ENCODE assay signal across 15 cellular contexts in genomic region chr5:81188962-81189361, GRCh38. TPM values are rescaled to one million over a fixed set of nuclear protein-coding genes. Genes with fewer than 3 reads are reported as not detected.
"Had no signal": no experiment of that assay in that cellular context is flagged by ENCODE, and none has a peak within 500 bp of the region (broad histone marks: within the 10 kb centered on the region; RNA-seq: fewer than 3 reads in every experiment).

No MANE protein-coding gene starts in this region.

- H3K9ac ChIP-seq: SK-N-SH had no signal

- H3K4me3 ChIP-seq: gastroesophageal sphincter, mucosa of descending colon, suprapubic skin, upper lobe of left lung had no signal

- H3K9me3 ChIP-seq: gastroesophageal sphincter, mucosa of descending colon, SK-N-SH, suprapubic skin, upper lobe of left lung had no signal

- H3K27me3 Mint-ChIP-seq: activated CD4-positive, alpha-beta memory T cell treated with anti-CD3 and anti-CD28 coated beads, Interleukin-2, amount 10 ng/mL, durations not matched to agents 7 days and 5 days; naive thymus-derived CD4-positive, alpha-beta T cell; T-cell had no signal

- H3K9me3 Mint-ChIP-seq: activated CD4-positive, alpha-beta memory T cell treated with anti-CD3 and anti-CD28 coated beads, Interleukin-2, amount 10 ng/mL, durations not matched to agents 7 days and 5 days; naive thymus-derived CD4-positive, alpha-beta T cell; T-cell had no signal

- ATAC-seq: gastroesophageal sphincter; naive thymus-derived CD4-positive, alpha-beta T cell; T-cell had no signal

- H3K4me1 ChIP-seq: gastroesophageal sphincter, suprapubic skin had no signal

- H3K27ac ChIP-seq: gastroesophageal sphincter, suprapubic skin, VCaP had no signal

- H3K4me2 ChIP-seq: SK-N-SH had no signal

- H3K4me3 Mint-ChIP-seq: activated CD4-positive, alpha-beta memory T cell treated with anti-CD3 and anti-CD28 coated beads, Interleukin-2, amount 10 ng/mL, durations not matched to agents 7 days and 5 days; naive thymus-derived CD4-positive, alpha-beta T cell; T-cell had no signal

- H3K36me3 ChIP-seq: gastroesophageal sphincter, suprapubic skin, upper lobe of left lung had no signal

- DNase-seq: activated CD4-positive, alpha-beta memory T cell treated with anti-CD3 and anti-CD28 coated beads, Interleukin-2, amount 10 ng/mL, durations not matched to agents 7 days and 5 days; activated naive CD4-positive, alpha-beta T cell treated with Interleukin-2 at 50 U/mL for 16 hours; islet precursor cell; mucosa of descending colon; naive thymus-derived CD4-positive, alpha-beta T cell; retina; SK-N-SH; stimulated activated CD4-positive, alpha-beta T cell treated with anti-CD3 and anti-CD28 coated beads, Interleukin-2, amount 100 ng/mL, for 48 hours; stimulated activated naive CD4-positive, alpha-beta T cell; T-cell had no signal

- H3K27ac Mint-ChIP-seq: activated CD4-positive, alpha-beta memory T cell treated with anti-CD3 and anti-CD28 coated beads, Interleukin-2, amount 10 ng/mL, durations not matched to agents 7 days and 5 days had no signal

- H3K27me3 ChIP-seq: suprapubic skin, upper lobe of left lung had no signal

RNA-seq across cellular contexts. Expression of gene CKMT2, which starts 44.2 kb away (rescaled TPM):
- total RNA-seq: activated CD4-positive, alpha-beta memory T cell treated with anti-CD3 and anti-CD28 coated beads, Interleukin-2, amount 10 ng/mL, durations not matched to agents 7 days and 5 days; bronchial epithelial cell; naive thymus-derived CD4-positive, alpha-beta T cell had no signal
- polyA plus RNA-seq: naive thymus-derived CD4-positive, alpha-beta T cell; SK-N-SH had no signal
